Comparison of ENCODE assay signal across 23 cellular contexts in genomic region chr16:62201911-62202310, GRCh38.
A peak's percentile ranks its signal among the peaks of the same experiment; 100 is the strongest.
DNase-seq lines count a peak whose midpoint lies in the region; ATAC-seq and TF ChIP-seq lines count a peak whose summit lies in the region.
"Had no signal": no experiment of that assay in that cellular context is flagged by ENCODE, and none has a peak within 500 bp of the region (broad histone marks: within the 10 kb centered on the region; RNA-seq: fewer than 3 reads in every experiment).

No MANE protein-coding gene starts in this region.

- H3K4me3 ChIP-seq in GM12865 (ENCODE audit: low read depth, low read length) = no peak overlapping the region
- H3K4me3 ChIP-seq: BLaER1, HAP-1, SJSA1 had no signal

- DNase-seq in GM12865 (ENCODE audit: low read depth) = peak; percentile 1
- DNase-seq in HT1080 (ENCODE audit: low read depth) = peak; percentile 6
- DNase-seq in WTC11 (ENCODE audit: low spot score) = peak; percentile 35
- DNase-seq in iPS-NIHi7 (ENCODE audit: extremely low spot score) = peak; percentile 14
- no peak for DNase-seq in DMS 273 (lab: John Stamatoyannopoulos, UW; ENCODE audit: unreplicated experiment)
- no peak for DNase-seq in activated naive CD8-positive, alpha-beta T cell treated with anti-CD3 and anti-CD28 coated beads for 36 hours
- DNase-seq in DMS153 (lab: John Stamatoyannopoulos, UW) = no peak
- DNase-seq: CD4-positive, CD25-positive, alpha-beta regulatory T cell; EL; GDM1; HFFc6; NCI-H1092; NCI-H1436; NCI-H187 treated with DMSO at 0.1 percent for 48 hours; NCI-H446 treated with DMSO at 0.1 percent for 48 hours; NCI-H526 treated with DMSO at 0.1 percent for 48 hours; T-helper 2 cell had no signal

- no peaks in the 10 kb centered on the region for H3K4me1 Mint-ChIP-seq in WTC11
- H3K4me1 Mint-ChIP-seq in activated naive CD8-positive, alpha-beta T cell treated with anti-CD3 and anti-CD28 coated beads for 36 hours = no peaks in the 10 kb centered on the region
- H3K4me1 Mint-ChIP-seq: CD4-positive, CD25-positive, alpha-beta regulatory T cell; IgD-negative memory B cell had no signal

- no peaks in the 10 kb centered on the region for H3K27me3 Mint-ChIP-seq in WTC11 (ENCODE audit: low read depth)
- H3K27me3 Mint-ChIP-seq in activated naive CD8-positive, alpha-beta T cell treated with anti-CD3 and anti-CD28 coated beads for 36 hours = no peaks in the 10 kb centered on the region
- H3K27me3 Mint-ChIP-seq: CD4-positive, CD25-positive, alpha-beta regulatory T cell; IgD-negative memory B cell had no signal

- TF ChIP-seq CTCF in GM12865 (IDR thresholded peaks at IDR 0.05; ENCODE audit: insufficient read depth, low read depth, low read length, missing control alignments) (no peak), WTC11 (IDR thresholded peaks at IDR 0.05) (no peak)

- H3K4me3 Mint-ChIP-seq in WTC11 = no peak overlapping the region
- H3K4me3 Mint-ChIP-seq in activated naive CD8-positive, alpha-beta T cell treated with anti-CD3 and anti-CD28 coated beads for 36 hours = no peak overlapping the region
- H3K4me3 Mint-ChIP-seq: CD4-positive, CD25-positive, alpha-beta regulatory T cell; HFFc6; IgD-negative memory B cell had no signal

- H3K27ac Mint-ChIP-seq in WTC11 = no peak overlapping the region
- no peak overlapping the region for H3K27ac Mint-ChIP-seq in activated naive CD8-positive, alpha-beta T cell treated with anti-CD3 and anti-CD28 coated beads for 36 hours
- H3K27ac Mint-ChIP-seq: CD4-positive, CD25-positive, alpha-beta regulatory T cell; HFFc6; IgD-negative memory B cell had no signal

- CTCF ChIA-PET in WTC11 (lab: Charles Lee) = interaction anchor here (1.0 to 4.0 kb wide), 4 partner anchors 12 to 54 kb away, joined by 4 to 24 read pairs (median 6); no protein-coding TSS in a partner anchor

- H3K9me3 Mint-ChIP-seq in WTC11 = no peaks in the 10 kb centered on the region
- peaks cover 1% of the 10 kb centered on the region for H3K9me3 Mint-ChIP-seq in activated naive CD8-positive, alpha-beta T cell treated with anti-CD3 and anti-CD28 coated beads for 36 hours

- ATAC-seq in WTC11 = peak; percentile 99
- no peak for ATAC-seq in HG03521 (IDR thresholded peaks at IDR 0.05; ENCODE audit: unreplicated experiment)
- ATAC-seq: Right ventricle myocardium inferior had no signal

- H3K36me3 Mint-ChIP-seq in WTC11 = no peaks in the 10 kb centered on the region
- H3K36me3 Mint-ChIP-seq in activated naive CD8-positive, alpha-beta T cell treated with anti-CD3 and anti-CD28 coated beads for 36 hours = no peaks in the 10 kb centered on the region
- H3K36me3 Mint-ChIP-seq: CD4-positive, CD25-positive, alpha-beta regulatory T cell; IgD-negative memory B cell had no signal

- POLR2A ChIA-PET in WTC11 (lab: Charles Lee) = no interaction called here

TF ChIP-seq in WTC11, 78 proteins besides CTCF, POLR2A, EP300 and RAD21:
- TF ChIP-seq PRDM15 (CRISPR knock-in tag; IDR thresholded peaks at IDR 0.05) = no peak

Comparison
In these comparisons a context has a peak if more than half of its experiments do, and no peak if none do; other contexts are left out.
1. DNase-seq: peak in GM12865 (single experiment), HT1080 (single experiment), WTC11 (single experiment) and iPS-NIHi7 (single experiment); none in DMS 273 (single experiment), activated naive CD8-positive, alpha-beta T cell treated with anti-CD3 and anti-CD28 coated beads for 36 hours (single experiment) and DMS153 (single experiment).